23 cellular contexts compared by ENCODE assay signal in genomic region chr11:66275984-66276612, GRCh38. TPM values are rescaled to one million over a fixed set of nuclear protein-coding genes. Genes with fewer than 3 reads are reported as not detected.
"Had no signal": no experiment of that assay in that cellular context is flagged by ENCODE, and none has a peak within 500 bp of the region (broad histone marks: within the 10 kb centered on the region; RNA-seq: fewer than 3 reads in every experiment).

No MANE protein-coding gene starts in this region.

- ATAC-seq: activated CD8-positive, alpha-beta memory T cell treated with anti-CD3 and anti-CD28 coated beads, Interleukin-2, amount 10 ng/mL, durations not matched to agents 7 days and 5 days; body of pancreas had no signal

- H3K9me3 ChIP-seq: ascending aorta, body of pancreas had no signal

- H3K27ac ChIP-seq: ascending aorta, body of pancreas had no signal

- DNase-seq: activated B cell treated with CpG ODN at 0.5 μM for 24 hours; activated CD4-positive, alpha-beta T cell treated with anti-CD3 and anti-CD28 coated beads for 1 hour; activated CD4-positive, alpha-beta T cell treated with anti-CD3 and anti-CD28 coated beads, Interleukin-2, amount 10 ng/mL, durations not matched to agents 24 days and 14 days; activated CD4-positive, alpha-beta T cell treated with anti-CD3 and anti-CD28 coated beads, Interleukin-2, amount 50 U/mL, for 48 hours; activated CD8-positive, alpha-beta memory T cell treated with anti-CD3 and anti-CD28 coated beads, Interleukin-2, amount 10 ng/mL, durations not matched to agents 7 days and 5 days; activated effector memory CD4-positive, alpha-beta T cell treated with Interleukin-2 at 50 U/mL for 16 hours; activated naive CD4-positive, alpha-beta T cell; activated T-cell treated with anti-CD3 and anti-CD28 coated beads, Interleukin-2, amount 50 U/mL, for 24 hours; body of pancreas; central memory CD4-positive, alpha-beta T cell; Karpas-422; MM.1S; NCI-H1105; NCI-H1436 treated with DMSO at 0.1 percent for 48 hours; NCI-H187; NCI-H2081; NCI-H446; NCI-H524; Right ventricle myocardium superior had no signal

- H3K27me3 ChIP-seq: ascending aorta, body of pancreas had no signal

- H3K4me3 ChIP-seq: ascending aorta, body of pancreas had no signal

RNA-seq across cellular contexts. Expression of gene CNIH2, which starts 1.9 kb away (rescaled TPM):
- total RNA-seq: ascending aorta, bronchial epithelial cell, Right ventricle myocardium superior had no signal

RNA-seq across cellular contexts. Expression of gene TMEM151A, which starts 15.6 kb away (rescaled TPM):
- total RNA-seq: activated B cell treated with CpG ODN at 0.5 μM for 24 hours; activated CD4-positive, alpha-beta T cell treated with anti-CD3 and anti-CD28 coated beads, Interleukin-2, amount 10 ng/mL, durations not matched to agents 24 days and 14 days; activated CD8-positive, alpha-beta memory T cell treated with anti-CD3 and anti-CD28 coated beads, Interleukin-2, amount 10 ng/mL, durations not matched to agents 7 days and 5 days; activated T-helper 1 cell treated with anti-CD3 and anti-CD28 coated beads, Interleukin-12 subunit alpha, Interleukin-12 subunit beta, Interleukin-2, Interleukin-4 antibody, amounts not matched to agents 30 ng/mL and 10 ng/mL and 1 ng/mL, durations not matched to agents 14 hours and 24 hours and 36 hours; bronchial epithelial cell; Right ventricle myocardium superior; RPMI7951 had no signal
